8 cellular contexts compared by ENCODE assay signal in genomic region chr16:57275992-57276391, GRCh38. TPM values are rescaled to one million over a fixed set of nuclear protein-coding genes. Genes with fewer than 3 reads are reported as not detected.
DNase-seq lines count a peak whose midpoint lies in the region; TF ChIP-seq lines count a peak whose summit lies in the region.
"Not testable (repeated sequence)": the region's sequence is repeated elsewhere in the genome, so short reads cannot be mapped to it uniquely, and the experiment has no call there.
"Had no signal": no experiment of that assay in that cellular context is flagged by ENCODE, and none has a peak within 500 bp of the region (broad histone marks: within the 10 kb centered on the region; RNA-seq: fewer than 3 reads in every experiment).

No MANE protein-coding gene starts in this region.

- H3K9me3 Mint-ChIP-seq in T-helper 1 cell treated with Interleukin-12 subunit alpha and Interleukin-12 subunit beta and Interleukin-4 antibody, amounts not matched to agents 30 μg/mL and 1 μg/mL, for 36 hours = not testable (repeated sequence)

- not testable (repeated sequence) for H2BK5ac ChIP-seq in mesenchymal stem cell (ENCODE audit: low read depth, low read length, poor library complexity, severe bottlenecking)

- dilution Hi-C loops in mammary epithelial cell (cut with HindIII; ENCODE audit: low sequenced_read_pairs) = not testable (repeated sequence)

- H3K4me3 ChIP-seq in mammary epithelial cell (replicated peaks in 1 of 3; ENCODE audit: insufficient read depth in 1 of 3, low read depth in 2 of 3, low read length in 3 of 3); mesenchymal stem cell (ENCODE audit: insufficient read depth in 1 of 2, low read depth in 1 of 2, low read length in 2 of 2); suprapubic skin: not testable (repeated sequence)

- H3K27ac ChIP-seq in mammary epithelial cell (ENCODE audit: insufficient read depth, low read depth, low read length) = peak overlapping the region; percentile 80
- peak overlapping the region; percentile 94 for H3K27ac ChIP-seq in epithelial cell of prostate
- not testable (repeated sequence) for H3K27ac ChIP-seq in mesenchymal stem cell (ENCODE audit: low read length, poor library complexity, severe bottlenecking)
- peak overlapping the region; percentile 76 for H3K27ac ChIP-seq in suprapubic skin

- H3K23ac ChIP-seq in mesenchymal stem cell (ENCODE audit: low read length in 2 of 2) = not testable (repeated sequence)

- H3K4me1 Mint-ChIP-seq in T-helper 1 cell treated with Interleukin-12 subunit alpha and Interleukin-12 subunit beta and Interleukin-4 antibody, amounts not matched to agents 30 μg/mL and 1 μg/mL, for 36 hours (ENCODE audit: low read depth) = peaks cover 29% of the 10 kb centered on the region

- H2AFZ ChIP-seq in mammary epithelial cell (ENCODE audit: low read depth, low read length); mesenchymal stem cell (ENCODE audit: low read depth, low read length): not testable (repeated sequence)

- BruUV-seq in mammary epithelial cell (replicated peaks; lab: Mats Ljungman, UMichigan) = TSS peak; percentile 70

- not testable (repeated sequence) for H3K9me3 ChIP-seq in mammary epithelial cell (replicated peaks; ENCODE audit: insufficient read depth, low read length); mesenchymal stem cell (ENCODE audit: control insufficient read depth, low read length); suprapubic skin

- H3K18ac ChIP-seq in mesenchymal stem cell (ENCODE audit: low read depth in 1 of 2, low read length in 2 of 2) = not testable (repeated sequence)

- intact Hi-C loops in mammary epithelial cell (cut with micrococcal nuclease) = loop anchor here (2.0 kb wide), 3 partner anchors 15 to 89 kb away; partner anchors contain the start of genes ARL2BP, PSME3IP1 and RSPRY1

- H3K14ac ChIP-seq in mesenchymal stem cell (ENCODE audit: low read length in 2 of 2) = not testable (repeated sequence)

- H3K36me3 ChIP-seq in mammary epithelial cell (ENCODE audit: insufficient read depth, low read length); mesenchymal stem cell (ENCODE audit: control insufficient read depth in 1 of 2, insufficient read depth in 2 of 2, low read depth in 1 of 2, low read length in 2 of 2); suprapubic skin: not testable (repeated sequence)

- H2AK5ac ChIP-seq in mesenchymal stem cell (ENCODE audit: low read length, severe bottlenecking) = peak overlapping the region; percentile 4

- peaks cover 11% of the 10 kb centered on the region for H3K27me3 Mint-ChIP-seq in T-helper 1 cell treated with Interleukin-12 subunit alpha and Interleukin-12 subunit beta and Interleukin-4 antibody, amounts not matched to agents 30 μg/mL and 1 μg/mL, for 36 hours (ENCODE audit: low read depth)

- H3K27ac Mint-ChIP-seq in T-helper 1 cell treated with Interleukin-12 subunit alpha and Interleukin-12 subunit beta and Interleukin-4 antibody, amounts not matched to agents 30 μg/mL and 1 μg/mL, for 36 hours = peak overlapping the region; percentile 4

- H3K79me2 ChIP-seq in mammary epithelial cell (ENCODE audit: insufficient read depth, low read length) = not testable (repeated sequence)

- WGBS in mammary epithelial cell (ENCODE audit: low coverage, missing lambda C conversion rate) = 93% methylated on average over 5 of the region's 5 CpGs
- 79% methylated on average over 3 of the region's 5 CpGs for WGBS in mesenchymal stem cell
- 63% methylated on average over 5 of the region's 5 CpGs for WGBS in suprapubic skin

- not testable (repeated sequence) for TF ChIP-seq POLR2A in suprapubic skin (IDR thresholded peaks at IDR 0.05)

- CTCF ChIA-PET in mammary epithelial cell (lab: Charles Lee; ENCODE audit: low non-redundant PET) = not testable (repeated sequence)

- not testable (repeated sequence) for H4K91ac ChIP-seq in mesenchymal stem cell (ENCODE audit: low read length)

- not testable (repeated sequence) for H4K8ac ChIP-seq in mesenchymal stem cell (ENCODE audit: low read length)

- not testable (repeated sequence) for H3K4ac ChIP-seq in mesenchymal stem cell (ENCODE audit: low read depth in 1 of 2, low read length in 2 of 2)

- not testable (repeated sequence) for TF ChIP-seq EP300 in suprapubic skin (IDR thresholded peaks at IDR 0.05)

- not testable (repeated sequence) for H2BK12ac ChIP-seq in mesenchymal stem cell (ENCODE audit: low read length in 2 of 2)

- H3K4me2 ChIP-seq in mammary epithelial cell (ENCODE audit: insufficient read depth, low read depth, low read length); mesenchymal stem cell (ENCODE audit: low read length, poor library complexity, severe bottlenecking): not testable (repeated sequence)

- not testable (repeated sequence) for DNase-seq in mammary epithelial cell; epithelial cell of prostate (ENCODE audit: low read depth, low spot score); mesenchymal stem cell; suprapubic skin (ENCODE audit: low spot score in 2 of 2)
- peak; percentile 38 for DNase-seq in islet precursor cell

- H3K36me3 Mint-ChIP-seq in T-helper 1 cell treated with Interleukin-12 subunit alpha and Interleukin-12 subunit beta and Interleukin-4 antibody, amounts not matched to agents 30 μg/mL and 1 μg/mL, for 36 hours (ENCODE audit: low read depth) = not testable (repeated sequence)

- not testable (repeated sequence) for H3K9ac ChIP-seq in mammary epithelial cell (ENCODE audit: insufficient read depth, low read length); mesenchymal stem cell (ENCODE audit: low read length)

- peaks cover 36% of the 10 kb centered on the region for H3K4me1 ChIP-seq in mammary epithelial cell (ENCODE audit: insufficient read depth, low read length)
- peaks cover 11% of the 10 kb centered on the region for H3K4me1 ChIP-seq in mesenchymal stem cell (ENCODE audit: control insufficient read depth, insufficient read depth, low read depth, low read length)
- H3K4me1 ChIP-seq in suprapubic skin = peaks cover 34% of the 10 kb centered on the region

- not testable (repeated sequence) for TF ChIP-seq CTCF in mammary epithelial cell (conservative IDR thresholded peaks at IDR 0.05 in 1 of 2, IDR thresholded peaks at IDR 0.05 in 1 of 2; ENCODE audit: extremely low read depth in 1 of 2, insufficient read depth in 1 of 2, low read depth in 1 of 2, low read length in 2 of 2); suprapubic skin (IDR thresholded peaks at IDR 0.05)

- H4K20me1 ChIP-seq in mammary epithelial cell (ENCODE audit: insufficient read depth, low read length) = not testable (repeated sequence)

- H2BK120ac ChIP-seq in mesenchymal stem cell (ENCODE audit: low read depth, low read length) = not testable (repeated sequence)

- not testable (repeated sequence) for H3K4me3 Mint-ChIP-seq in T-helper 1 cell treated with Interleukin-12 subunit alpha and Interleukin-12 subunit beta and Interleukin-4 antibody, amounts not matched to agents 30 μg/mL and 1 μg/mL, for 36 hours

- H2BK15ac ChIP-seq in mesenchymal stem cell (ENCODE audit: low read depth, poor library complexity, severe bottlenecking) = not testable (repeated sequence)

- not testable (repeated sequence) for H3K79me1 ChIP-seq in mesenchymal stem cell (replicated peaks; ENCODE audit: low read length, poor library complexity, severe bottlenecking)

- in situ Hi-C loops in mammary epithelial cell (cut with MboI; ENCODE audit: low sequenced_read_pairs in 2 of 2) = not testable (repeated sequence)

- not testable (repeated sequence) for H3K27me3 ChIP-seq in mammary epithelial cell (ENCODE audit: insufficient read depth, low read length); suprapubic skin
- peaks cover 0 to 18% of the 10 kb centered on the region in 2 experiments for H3K27me3 ChIP-seq in mesenchymal stem cell (ENCODE audit: control insufficient read depth in 1 of 2, insufficient read depth in 1 of 2, low read length in 2 of 2)

RNA-seq across cellular contexts. Expression of gene PLLP, which starts 8.5 kb away (rescaled TPM):
- total RNA-seq in mammary epithelial cell (1 to 10 TPM; 1.7 to 2.2 TPM), suprapubic skin (100 to 1,000 TPM in 3 of 4 donors, 10 to 100 TPM in 1; 34.7 to 215 (median 205) TPM)
- polyA plus RNA-seq in mammary epithelial cell = 6.3 TPM
- 10.4 TPM for polyA minus RNA-seq in mammary epithelial cell
- polyA plus RNA-seq in mesenchymal stem cell (2013, experiment 1 of 2) = 0.11 TPM
- 0.03 TPM for polyA plus RNA-seq in mesenchymal stem cell (2013, experiment 2 of 2)
- total RNA-seq: HFFc6, LHCN-M2 had no signal

RNA-seq across cellular contexts. Expression of gene ARL2BP, which starts 30.9 kb away (rescaled TPM):
- total RNA-seq in mammary epithelial cell (10 to 100 TPM; 70.2 to 82.4 TPM), suprapubic skin (10 to 100 TPM; 27.8 to 66.2 (median 51.0) TPM)
- polyA plus RNA-seq in mammary epithelial cell = 87.9 TPM
- polyA minus RNA-seq in mammary epithelial cell = 48.9 TPM
- 81.6 TPM for polyA plus RNA-seq in mesenchymal stem cell (2013, experiment 1 of 2)
- 83.7 TPM for polyA plus RNA-seq in mesenchymal stem cell (2013, experiment 2 of 2)

Comparison
In these comparisons a context has a peak if more than half of its experiments do, and no peak if none do; other contexts are left out.
1. RNA of gene PLLP, which starts 8.5 kb away (total RNA-seq): 34.7 to 215 TPM in suprapubic skin; 1.7 to 2.2 TPM in mammary epithelial cell; every median in the first group is over 10 times any median in the second.